Comparison of ENCODE assay signal across 27 cellular contexts in genomic region chr3:98887684-98888083, GRCh38.
"Had no signal": no experiment of that assay in that cellular context is flagged by ENCODE, and none has a peak within 500 bp of the region (broad histone marks: within the 10 kb centered on the region; RNA-seq: fewer than 3 reads in every experiment).

No MANE protein-coding gene starts in this region.

- H3K9me3 Mint-ChIP-seq: activated CD4-positive, alpha-beta memory T cell treated with anti-CD3 and anti-CD28 coated beads for 36 hours; activated CD4-positive, alpha-beta T cell treated with anti-CD3 and anti-CD28 coated beads, Interleukin-2, amount 10 ng/mL, durations not matched to agents 24 days and 14 days; activated naive CD4-positive, alpha-beta T cell treated with anti-CD3 and anti-CD28 coated beads, Interleukin-2, amount 10 ng/mL, durations not matched to agents 7 days and 5 days; activated naive CD8-positive, alpha-beta T cell treated with anti-CD3 and anti-CD28 coated beads, Interleukin-2, amount 10 ng/mL, durations not matched to agents 7 days and 5 days; activated T-cell treated with anti-CD3 and anti-CD28 coated beads, Interleukin-2, amount 50 U/mL, for 24 hours; natural killer cell treated with Interleukin-12 subunit alpha and Interleukin-12 subunit beta and Interleukin-15 and Interleukin-18, amount 100 ng/mL, for 72 hours; stimulated activated effector memory CD8-positive, alpha-beta T cell treated with anti-CD3 and anti-CD28 coated beads, Interleukin-12 subunit alpha, Interleukin-12 subunit beta, amount 100 ng/mL, for 72 hours; stimulated activated naive CD8-positive, alpha-beta T cell treated with anti-CD3 and anti-CD28 coated beads, Interleukin-15, amount 100 ng/mL, for 72 hours; type B pancreatic cell had no signal

- H3K4me3 ChIP-seq: ascending aorta, left lung, lung, mucosa of descending colon, ovary, uterus had no signal

- H3K27ac ChIP-seq: ascending aorta, left lung, ovary, uterus, WERI-Rb-1 had no signal

- H3K36me3 ChIP-seq: ascending aorta, left lung, ovary, uterus, WERI-Rb-1 had no signal

- DNase-seq: activated CD4-positive, alpha-beta memory T cell treated with anti-CD3 and anti-CD28 coated beads for 36 hours; activated CD4-positive, alpha-beta T cell treated with anti-CD3 and anti-CD28 coated beads, Interleukin-2, amount 10 ng/mL, durations not matched to agents 24 days and 14 days; activated CD8-positive, alpha-beta memory T cell treated with anti-CD3 and anti-CD28 coated beads, Interleukin-2, amount 50 U/mL, for 48 hours; activated gamma-delta T cell; activated naive CD4-positive, alpha-beta T cell treated with anti-CD3 and anti-CD28 coated beads, Interleukin-2, amount 10 ng/mL, durations not matched to agents 7 days and 5 days; activated naive CD8-positive, alpha-beta T cell treated with anti-CD3 and anti-CD28 coated beads, Interleukin-2, amount 10 ng/mL, durations not matched to agents 7 days and 5 days; activated T-cell treated with anti-CD3 and anti-CD28 coated beads, Interleukin-2, amount 50 U/mL, for 24 hours; central memory CD4-positive, alpha-beta T cell; endodermal cell; left lung; mucosa of descending colon; ovary; small intestine; stimulated activated CD4-positive, alpha-beta T cell treated with anti-CD3 and anti-CD28 coated beads, Interleukin-4, amount 100 ng/mL, for 24 hours; stimulated activated naive CD8-positive, alpha-beta T cell treated with anti-CD3 and anti-CD28 coated beads, Interleukin-15, amount 100 ng/mL, for 72 hours; substantia nigra; T1000; uterus; WERI-Rb-1 had no signal

- H3K27ac Mint-ChIP-seq: activated CD4-positive, alpha-beta memory T cell treated with anti-CD3 and anti-CD28 coated beads for 36 hours; activated CD4-positive, alpha-beta T cell treated with anti-CD3 and anti-CD28 coated beads, Interleukin-2, amount 10 ng/mL, durations not matched to agents 24 days and 14 days; activated naive CD4-positive, alpha-beta T cell treated with anti-CD3 and anti-CD28 coated beads, Interleukin-2, amount 10 ng/mL, durations not matched to agents 7 days and 5 days; activated naive CD8-positive, alpha-beta T cell treated with anti-CD3 and anti-CD28 coated beads, Interleukin-2, amount 10 ng/mL, durations not matched to agents 7 days and 5 days; activated T-cell treated with anti-CD3 and anti-CD28 coated beads, Interleukin-2, amount 50 U/mL, for 24 hours; endodermal cell; natural killer cell treated with Interleukin-12 subunit alpha and Interleukin-12 subunit beta and Interleukin-15 and Interleukin-18, amount 100 ng/mL, for 72 hours; progenitor cell of endocrine pancreas; stimulated activated effector memory CD8-positive, alpha-beta T cell treated with anti-CD3 and anti-CD28 coated beads, Interleukin-12 subunit alpha, Interleukin-12 subunit beta, amount 100 ng/mL, for 72 hours; stimulated activated naive CD8-positive, alpha-beta T cell treated with anti-CD3 and anti-CD28 coated beads, Interleukin-15, amount 100 ng/mL, for 72 hours; type B pancreatic cell had no signal

- H3K36me3 Mint-ChIP-seq: activated CD4-positive, alpha-beta memory T cell treated with anti-CD3 and anti-CD28 coated beads for 36 hours; activated naive CD4-positive, alpha-beta T cell treated with anti-CD3 and anti-CD28 coated beads, Interleukin-2, amount 10 ng/mL, durations not matched to agents 7 days and 5 days; activated naive CD8-positive, alpha-beta T cell treated with anti-CD3 and anti-CD28 coated beads, Interleukin-2, amount 10 ng/mL, durations not matched to agents 7 days and 5 days; natural killer cell treated with Interleukin-12 subunit alpha and Interleukin-12 subunit beta and Interleukin-15 and Interleukin-18, amount 100 ng/mL, for 72 hours; stimulated activated effector memory CD8-positive, alpha-beta T cell treated with anti-CD3 and anti-CD28 coated beads, Interleukin-12 subunit alpha, Interleukin-12 subunit beta, amount 100 ng/mL, for 72 hours had no signal

- H3K4me1 Mint-ChIP-seq: activated CD4-positive, alpha-beta T cell treated with anti-CD3 and anti-CD28 coated beads, Interleukin-2, amount 10 ng/mL, durations not matched to agents 24 days and 14 days; activated naive CD4-positive, alpha-beta T cell treated with anti-CD3 and anti-CD28 coated beads, Interleukin-2, amount 10 ng/mL, durations not matched to agents 7 days and 5 days; activated naive CD8-positive, alpha-beta T cell treated with anti-CD3 and anti-CD28 coated beads, Interleukin-2, amount 10 ng/mL, durations not matched to agents 7 days and 5 days; stimulated activated effector memory CD8-positive, alpha-beta T cell treated with anti-CD3 and anti-CD28 coated beads, Interleukin-12 subunit alpha, Interleukin-12 subunit beta, amount 100 ng/mL, for 72 hours; stimulated activated naive CD8-positive, alpha-beta T cell treated with anti-CD3 and anti-CD28 coated beads, Interleukin-15, amount 100 ng/mL, for 72 hours had no signal

- ATAC-seq: activated CD4-positive, CD25-positive, alpha-beta regulatory T cell treated with anti-CD3 and anti-CD28 coated beads, Interleukin-2, amount 50 U/mL, for 24 hours; left lung; mucosa of descending colon; natural killer cell treated with Interleukin-12 subunit alpha and Interleukin-12 subunit beta and Interleukin-15 and Interleukin-18, amount 100 ng/mL, for 72 hours; sciatic nerve; stimulated activated effector memory CD8-positive, alpha-beta T cell treated with anti-CD3 and anti-CD28 coated beads, Interleukin-12 subunit alpha, Interleukin-12 subunit beta, amount 100 ng/mL, for 72 hours; stimulated activated naive CD8-positive, alpha-beta T cell treated with anti-CD3 and anti-CD28 coated beads, Interleukin-15, amount 100 ng/mL, for 72 hours had no signal

- H3K27me3 Mint-ChIP-seq: activated CD4-positive, alpha-beta memory T cell treated with anti-CD3 and anti-CD28 coated beads for 36 hours; activated CD4-positive, alpha-beta T cell treated with anti-CD3 and anti-CD28 coated beads, Interleukin-2, amount 10 ng/mL, durations not matched to agents 24 days and 14 days; activated naive CD4-positive, alpha-beta T cell treated with anti-CD3 and anti-CD28 coated beads, Interleukin-2, amount 10 ng/mL, durations not matched to agents 7 days and 5 days; activated T-cell treated with anti-CD3 and anti-CD28 coated beads, Interleukin-2, amount 50 U/mL, for 24 hours; progenitor cell of endocrine pancreas; stimulated activated naive CD8-positive, alpha-beta T cell treated with anti-CD3 and anti-CD28 coated beads, Interleukin-15, amount 100 ng/mL, for 72 hours; type B pancreatic cell had no signal

- H3K4me3 Mint-ChIP-seq: activated CD4-positive, alpha-beta memory T cell treated with anti-CD3 and anti-CD28 coated beads for 36 hours; activated CD4-positive, alpha-beta T cell treated with anti-CD3 and anti-CD28 coated beads, Interleukin-2, amount 10 ng/mL, durations not matched to agents 24 days and 14 days; activated naive CD4-positive, alpha-beta T cell treated with anti-CD3 and anti-CD28 coated beads, Interleukin-2, amount 10 ng/mL, durations not matched to agents 7 days and 5 days; activated naive CD8-positive, alpha-beta T cell treated with anti-CD3 and anti-CD28 coated beads, Interleukin-2, amount 10 ng/mL, durations not matched to agents 7 days and 5 days; activated T-cell treated with anti-CD3 and anti-CD28 coated beads, Interleukin-2, amount 50 U/mL, for 24 hours; endodermal cell; natural killer cell treated with Interleukin-12 subunit alpha and Interleukin-12 subunit beta and Interleukin-15 and Interleukin-18, amount 100 ng/mL, for 72 hours; stimulated activated effector memory CD8-positive, alpha-beta T cell treated with anti-CD3 and anti-CD28 coated beads, Interleukin-12 subunit alpha, Interleukin-12 subunit beta, amount 100 ng/mL, for 72 hours; stimulated activated naive CD8-positive, alpha-beta T cell treated with anti-CD3 and anti-CD28 coated beads, Interleukin-15, amount 100 ng/mL, for 72 hours; type B pancreatic cell had no signal

- H3K9me3 ChIP-seq: ascending aorta, left lung, mucosa of descending colon, ovary, uterus had no signal

- H3K27me3 ChIP-seq: ascending aorta, left lung, ovary, uterus had no signal
